18 cellular contexts compared by ENCODE assay signal in the genomic region with DNA sequence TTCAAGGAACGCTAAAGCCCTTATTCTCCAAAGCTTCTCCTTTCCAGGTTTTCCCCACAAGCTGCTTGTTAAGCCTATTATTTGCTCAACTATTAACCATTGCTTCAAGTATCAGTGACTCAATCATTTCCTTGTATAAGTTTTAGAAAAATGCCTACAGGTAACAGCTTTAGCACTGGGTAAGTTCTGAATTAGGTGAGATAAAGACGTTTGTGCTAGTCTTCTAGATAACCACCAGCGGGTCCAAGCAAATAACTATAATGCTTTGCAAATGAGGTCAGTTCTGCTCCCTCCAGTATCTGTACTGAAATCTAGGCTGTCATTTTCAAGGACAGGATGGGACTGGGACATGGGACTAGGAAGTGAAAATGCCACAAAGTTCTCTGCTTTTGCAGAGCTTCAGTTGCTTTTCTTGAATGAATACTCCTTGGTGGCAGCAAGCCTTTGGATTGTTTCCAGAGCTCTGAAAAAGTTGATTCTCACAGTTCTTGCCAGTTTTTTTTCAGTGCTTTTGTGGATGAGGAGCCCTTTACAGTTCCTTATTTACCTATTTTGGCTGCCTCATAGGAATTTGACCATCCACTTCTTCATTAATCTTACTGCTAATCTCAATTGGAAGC.
DNase-seq lines count a peak whose midpoint lies in the region; ATAC-seq, FAIRE-seq and TF ChIP-seq lines count a peak whose summit lies in the region.
"Had no signal": no experiment of that assay in that cellular context is flagged by ENCODE, and none has a peak within 500 bp of the region (broad histone marks: within the 10 kb centered on the region; RNA-seq: fewer than 3 reads in every experiment).

No MANE protein-coding gene starts in this region.

- H3K27ac ChIP-seq in left lung (no peak overlapping the region), mammary epithelial cell (ENCODE audit: insufficient read depth, low read depth, low read length) (no peak overlapping the region)

- DNase-seq in NCI-H446 treated with DMSO at 0.1 percent for 48 hours (lab: John Stamatoyannopoulos, UW) (peak; percentile 20), bronchial epithelial cell (ENCODE audit: low read depth) (peak; percentile 25), left lung (no peak), superior temporal gyrus (ENCODE audit: extremely low spot score) (peak; percentile 18), CD14-positive monocyte (ENCODE audit: low spot score) (no peak), mammary epithelial cell (no peak)
- DNase-seq: C1 segment of cervical spinal cord, GF-D8, HCEC 1CT, MG63, NCI-H1092, NCI-H1436 treated with DMSO at 0.1 percent for 48 hours, NCI-H2029, NCI-H748 treated with DMSO at 0.1 percent for 48 hours had no signal

- no peak overlapping the region for H3K27ac Mint-ChIP-seq in CD14-positive monocyte
- H3K27ac Mint-ChIP-seq: GM23338 had no signal

- ATAC-seq in left lung (peak; percentile 83), HG02970 (IDR thresholded peaks at IDR 0.05; ENCODE audit: low FRiP score, unreplicated experiment) (no peak)
- ATAC-seq: GM23338, Right ventricle myocardium inferior had no signal

- no peak overlapping the region for H3K4me2 ChIP-seq in mammary epithelial cell (ENCODE audit: insufficient read depth, low read depth, low read length)
- H3K4me2 ChIP-seq: GM23338 had no signal

- CTCF ChIA-PET in mammary epithelial cell (lab: Charles Lee; ENCODE audit: low non-redundant PET), result no interaction called here

- H3K4me3 Mint-ChIP-seq in CD14-positive monocyte, result no peak overlapping the region
- H3K4me3 Mint-ChIP-seq: GM23338 had no signal

- no peaks in the 10 kb centered on the region for H3K36me3 Mint-ChIP-seq in CD14-positive monocyte

- no peak overlapping the region for H2AFZ ChIP-seq in mammary epithelial cell (ENCODE audit: low read depth, low read length)

- H4K20me1 ChIP-seq in mammary epithelial cell (ENCODE audit: insufficient read depth, low read length), result no peaks in the 10 kb centered on the region

- H3K27me3 ChIP-seq in bronchial epithelial cell (ENCODE audit: control insufficient read depth, insufficient read depth, low read length) (no peaks in the 10 kb centered on the region), left lung (no peaks in the 10 kb centered on the region), mammary epithelial cell (ENCODE audit: insufficient read depth, low read length) (no peaks in the 10 kb centered on the region)
- H3K27me3 ChIP-seq: MG63 had no signal

- BruUV-seq in mammary epithelial cell (replicated peaks; lab: Mats Ljungman, UMichigan), result no TSS peak

- no peaks in the 10 kb centered on the region for H3K36me3 ChIP-seq in bronchial epithelial cell (ENCODE audit: control insufficient read depth, insufficient read depth, low read length)
- no peaks in the 10 kb centered on the region for H3K36me3 ChIP-seq in left lung
- no peaks in the 10 kb centered on the region for H3K36me3 ChIP-seq in mammary epithelial cell (ENCODE audit: insufficient read depth, low read length)
- H3K36me3 ChIP-seq: MG63 had no signal

- dilution Hi-C loops in mammary epithelial cell (cut with HindIII; ENCODE audit: low sequenced_read_pairs), result no loop called here

- intact Hi-C loops in left lung (cut with DNase I) (no loop called here), CD14-positive monocyte (cut with micrococcal nuclease) (no loop called here), mammary epithelial cell (cut with micrococcal nuclease) (no loop called here)

- in situ Hi-C loops in mammary epithelial cell (cut with MboI; ENCODE audit: low sequenced_read_pairs in 2 of 2), result no loop called here

- H3K4me1 ChIP-seq in left lung (no peaks in the 10 kb centered on the region), mammary epithelial cell (ENCODE audit: insufficient read depth, low read length) (no peaks in the 10 kb centered on the region)

- H3K9ac ChIP-seq in mammary epithelial cell (ENCODE audit: insufficient read depth, low read length), result no peak overlapping the region

- no peak overlapping the region for H3K4me3 ChIP-seq in bronchial epithelial cell (ENCODE audit: low read depth, low read length)
- H3K4me3 ChIP-seq in left lung, result no peak overlapping the region
- H3K4me3 ChIP-seq in mammary epithelial cell (replicated peaks in 1 of 3; ENCODE audit: insufficient read depth in 1 of 3, low read depth in 2 of 3, low read length in 3 of 3), result no peak overlapping the region
- H3K4me3 ChIP-seq: GM23338, MG63 had no signal

- peaks cover 0 to 10% of the 10 kb centered on the region in 2 donors for H3K9me3 ChIP-seq in left lung
- peaks cover 3% of the 10 kb centered on the region for H3K9me3 ChIP-seq in mammary epithelial cell (replicated peaks; ENCODE audit: insufficient read depth, low read length)
- H3K9me3 ChIP-seq: MG63 had no signal

- FAIRE-seq in bronchial epithelial cell (lab: Jason Lieb, UNC), result no peak
- FAIRE-seq: RCC 7860 had no signal

- H3K4me1 Mint-ChIP-seq in CD14-positive monocyte, result no peaks in the 10 kb centered on the region
- H3K4me1 Mint-ChIP-seq: GM23338 had no signal

- WGBS in mammary epithelial cell (ENCODE audit: low coverage, missing lambda C conversion rate), result 32% methylated on average over 3 of the region's 3 CpGs

- H3K27me3 Mint-ChIP-seq in CD14-positive monocyte (ENCODE audit: low read depth in 3 of 3), result peaks cover 0 to 3% (median 1%) of the 10 kb centered on the region in 3 donors

- no peaks in the 10 kb centered on the region for H3K79me2 ChIP-seq in mammary epithelial cell (ENCODE audit: insufficient read depth, low read length)

- peaks cover 5 to 21% (median 10%) of the 10 kb centered on the region in 7 donors for H3K9me3 Mint-ChIP-seq in CD14-positive monocyte

- no peak for TF ChIP-seq CTCF in bronchial epithelial cell (IDR thresholded peaks at IDR 0.05; ENCODE audit: insufficient read depth, low read length, severe bottlenecking)
- no peak for TF ChIP-seq CTCF in left lung (IDR thresholded peaks at IDR 0.05)
- TF ChIP-seq CTCF in CD14-positive monocyte (IDR thresholded peaks at IDR 0.05), result no peak
- TF ChIP-seq CTCF in mammary epithelial cell (conservative IDR thresholded peaks at IDR 0.05 in 1 of 2, IDR thresholded peaks at IDR 0.05 in 1 of 2; ENCODE audit: extremely low read depth in 1 of 2, insufficient read depth in 1 of 2, low read depth in 1 of 2, low read length in 2 of 2), result no peak

Comparison
In these comparisons a context has a peak if more than half of its experiments do, and no peak if none do; other contexts are left out.
1. DNase-seq: peak in NCI-H446 treated with DMSO at 0.1 percent for 48 hours (single experiment), bronchial epithelial cell (single experiment) and superior temporal gyrus (single experiment); none in left lung (0 of 2), CD14-positive monocyte (single experiment) and mammary epithelial cell (single experiment).